34 cellular contexts compared by ENCODE assay signal in the genomic region with DNA sequence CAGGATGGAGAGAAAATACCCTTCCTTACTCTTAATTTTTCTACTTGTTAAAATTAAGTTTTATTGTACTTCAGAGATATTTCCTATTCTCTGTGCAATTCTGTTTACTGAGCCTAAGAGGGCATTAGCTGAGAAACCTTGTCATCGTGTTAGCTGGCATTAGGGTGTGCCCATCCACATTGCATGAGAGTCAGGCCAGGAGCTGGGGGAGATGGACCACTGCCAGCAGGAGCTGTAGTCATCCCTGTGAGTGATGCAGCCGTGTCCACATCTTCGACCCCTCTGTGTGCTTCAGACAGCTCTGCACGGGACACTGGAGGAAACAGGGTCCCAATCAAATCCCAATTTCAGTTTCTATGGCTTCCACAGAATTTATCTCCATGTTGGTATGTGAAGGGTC. TPM values are rescaled to one million over a fixed set of nuclear protein-coding genes. Genes with fewer than 3 reads are reported as not detected.
"Had no signal": no experiment of that assay in that cellular context is flagged by ENCODE, and none has a peak within 500 bp of the region (broad histone marks: within the 10 kb centered on the region; RNA-seq: fewer than 3 reads in every experiment).

No MANE protein-coding gene starts in this region.

- H3K27ac ChIP-seq: heart left ventricle, pancreas, prostate gland, uterus, WERI-Rb-1 had no signal

- H3K27me3 Mint-ChIP-seq: type B pancreatic cell had no signal

- ATAC-seq: activated CD4-positive, CD25-positive, alpha-beta regulatory T cell treated with anti-CD3 and anti-CD28 coated beads, Interleukin-2, amount 50 U/mL, for 24 hours; heart left ventricle; left colon; naive thymus-derived CD4-positive, alpha-beta T cell; pancreas; sciatic nerve; stimulated activated naive CD8-positive, alpha-beta T cell treated with anti-CD3 and anti-CD28 coated beads, Interleukin-15, Interleukin-2, amounts not matched to agents 100 U/mL and 50 U/mL, for 24 hours had no signal

- H3K9me3 Mint-ChIP-seq: memory B cell, neural crest cell, type B pancreatic cell had no signal

- H3K9me3 ChIP-seq: heart left ventricle, pancreas, prostate gland, uterus had no signal

- H3K4me1 Mint-ChIP-seq: immature natural killer cell; memory B cell; naive thymus-derived CD4-positive, alpha-beta T cell; neural crest cell had no signal

- H3K4me3 ChIP-seq: heart left ventricle, pancreas, prostate gland, skin epidermis, uterus had no signal

- H3K4me3 Mint-ChIP-seq: immature natural killer cell; memory B cell; naive thymus-derived CD4-positive, alpha-beta T cell; neural crest cell; type B pancreatic cell had no signal

- H3K4me1 ChIP-seq: heart left ventricle, pancreas, prostate gland, uterus had no signal

- H3K36me3 Mint-ChIP-seq: immature natural killer cell; memory B cell; naive thymus-derived CD4-positive, alpha-beta T cell; type B pancreatic cell had no signal

- FAIRE-seq: colon, kidney, pancreas, TTC549 had no signal

- DNase-seq: activated CD4-positive, alpha-beta T cell treated with anti-CD3 and anti-CD28 coated beads for 48 hours; activated CD4-positive, alpha-beta T cell treated with anti-CD3 and anti-CD28 coated beads, Interleukin-2, amount 50 U/mL, for 48 hours; activated CD8-positive, alpha-beta memory T cell treated with anti-CD3 and anti-CD28 coated beads for 24 hours; activated gamma-delta T cell treated with Interleukin-2 at 50 U/mL for 16 hours; activated naive CD4-positive, alpha-beta T cell treated with anti-CD3 and anti-CD28 coated beads, Interleukin-2, amount 50 U/mL, for 16 hours; activated T-cell treated with anti-CD3 and anti-CD28 coated beads, Interleukin-2, amount 50 U/mL, for 1 hour; amniotic stem cell; dermis blood vessel endothelial cell; effector CD4-positive, alpha-beta T cell; heart left ventricle; hypothalamus; immature natural killer cell; kidney; left colon; midbrain; naive thymus-derived CD4-positive, alpha-beta T cell; nucleus accumbens; pancreas; retina; stimulated activated CD4-positive, alpha-beta T cell treated with anti-CD3 and anti-CD28 coated beads, Interleukin-12 subunit alpha, Interleukin-12 subunit beta, amount 100 ng/mL, for 4 hours; stimulated activated CD4-positive, alpha-beta T cell treated with anti-CD3 and anti-CD28 coated beads, Interleukin-4, amount 100 ng/mL, for 1 hour; stimulated activated naive CD8-positive, alpha-beta T cell treated with anti-CD3 and anti-CD28 coated beads, Interleukin-15, Interleukin-2, amounts not matched to agents 100 U/mL and 50 U/mL, for 24 hours; uterus; WERI-Rb-1 had no signal

- H3K27me3 ChIP-seq: heart left ventricle, pancreas, uterus had no signal

- H3K27ac Mint-ChIP-seq: immature natural killer cell; memory B cell; naive thymus-derived CD4-positive, alpha-beta T cell; type B pancreatic cell had no signal

- H3K36me3 ChIP-seq: heart left ventricle, pancreas, prostate gland, uterus, WERI-Rb-1 had no signal

RNA-seq across cellular contexts. Expression of gene ABCA12, which starts 34.2 kb away (rescaled TPM):
- total RNA-seq: naive thymus-derived CD4-positive, alpha-beta T cell; sciatic nerve; subcutaneous adipose tissue had no signal
